18 cellular contexts compared by ENCODE assay signal in the genomic region with DNA sequence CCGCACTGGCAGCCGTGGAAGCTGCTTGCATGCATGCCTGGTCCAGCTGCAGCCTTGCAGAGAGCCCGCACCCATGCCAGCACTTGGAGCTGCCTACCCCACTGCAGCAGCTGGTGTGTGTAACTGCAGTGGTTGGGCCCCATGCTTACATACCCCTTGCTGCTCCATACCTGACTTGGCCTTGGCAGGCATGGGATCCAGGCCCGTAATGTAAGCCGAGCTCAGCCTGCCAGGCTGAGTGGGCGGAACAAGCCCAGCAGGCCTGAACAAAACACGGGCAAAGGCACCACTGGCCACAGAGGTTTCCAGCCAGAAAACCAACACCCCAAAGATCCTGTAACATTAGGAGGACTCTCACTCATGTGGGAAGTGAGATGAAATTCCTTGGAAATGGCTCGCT. TPM values are rescaled to one million over a fixed set of nuclear protein-coding genes. Genes with fewer than 3 reads are reported as not detected.
A peak's percentile ranks its signal among the peaks of the same experiment; 100 is the strongest.
DNase-seq lines count a peak whose midpoint lies in the region; ATAC-seq, FAIRE-seq and TF ChIP-seq lines count a peak whose summit lies in the region.
"Had no signal": no experiment of that assay in that cellular context is flagged by ENCODE, and none has a peak within 500 bp of the region (broad histone marks: within the 10 kb centered on the region; RNA-seq: fewer than 3 reads in every experiment).

No MANE protein-coding gene starts in this region.

- no peak for TF ChIP-seq EP300 in HepG2 (IDR thresholded peaks at IDR 0.05; ENCODE audit: low read depth in 2 of 2, low read length in 2 of 2)
- TF ChIP-seq EP300 in HepG2 (CRISPR knock-in tag; IDR thresholded peaks at IDR 0.05; ENCODE audit: borderline replicate concordance): no peak

- peak overlapping the region; percentile 14 for H3K27ac Mint-ChIP-seq in T-helper 17 cell
- peak overlapping the region; percentile 48 for H3K27ac Mint-ChIP-seq in glutamatergic neuron (ENCODE audit: unreplicated experiment)
- peak overlapping the region; percentile 56 for H3K27ac Mint-ChIP-seq in stimulated activated effector memory CD8-positive, alpha-beta T cell treated with anti-CD3 and anti-CD28 coated beads, Interleukin-12 subunit alpha, Interleukin-12 subunit beta, amount 100 ng/mL, for 72 hours
- H3K27ac Mint-ChIP-seq: CD8-positive, alpha-beta T cell had no signal

- H3K27me3 Mint-ChIP-seq in T-helper 17 cell (no peaks in the 10 kb centered on the region), glutamatergic neuron (ENCODE audit: unreplicated experiment) (peaks cover 2% of the 10 kb centered on the region)

- WGBS in HepG2 (ENCODE audit: low lambda C conversion rate): 95% methylated on average over 7 of the region's 8 CpGs

- peaks cover 11% of the 10 kb centered on the region for H3K4me1 Mint-ChIP-seq in T-helper 17 cell
- peaks cover 6% of the 10 kb centered on the region for H3K4me1 Mint-ChIP-seq in glutamatergic neuron (ENCODE audit: low read depth, unreplicated experiment)
- no peaks in the 10 kb centered on the region for H3K4me1 Mint-ChIP-seq in stimulated activated effector memory CD8-positive, alpha-beta T cell treated with anti-CD3 and anti-CD28 coated beads, Interleukin-12 subunit alpha, Interleukin-12 subunit beta, amount 100 ng/mL, for 72 hours

- H4K20me1 ChIP-seq in HepG2 (ENCODE audit: insufficient read depth, low read length): no peaks in the 10 kb centered on the region

- TF ChIP-seq CTCF in glutamatergic neuron (IDR thresholded peaks at IDR 0.05; ENCODE audit: partially characterized antibody, unreplicated experiment) (no peak), HepG2 (CRISPR knock-in tag; IDR thresholded peaks at IDR 0.05) (no peak)

- H3K9ac ChIP-seq in HepG2 (ENCODE audit: insufficient read depth, low read depth, low read length): no peak overlapping the region
- H3K9ac ChIP-seq: SK-N-SH had no signal

- peaks cover 10% of the 10 kb centered on the region; the same call in 1 of the 2 replicates for H3K4me1 ChIP-seq in HepG2 (ENCODE audit: insufficient read depth, low read length)

- in situ Hi-C loops in HepG2 (cut with HindIII; ENCODE audit: extremely low pct_ligation_motif_present, low pct_unique_long_range_greater_than_20kb): no loop called here

- H3K9me3 Mint-ChIP-seq in glutamatergic neuron (ENCODE audit: unreplicated experiment): peaks cover 2% of the 10 kb centered on the region
- no peaks in the 10 kb centered on the region for H3K9me3 Mint-ChIP-seq in stimulated activated effector memory CD8-positive, alpha-beta T cell treated with anti-CD3 and anti-CD28 coated beads, Interleukin-12 subunit alpha, Interleukin-12 subunit beta, amount 100 ng/mL, for 72 hours
- H3K9me3 Mint-ChIP-seq: CD8-positive, alpha-beta T cell had no signal

- intact Hi-C loops in HepG2 (cut with micrococcal nuclease; ENCODE audit: unreplicated experiment): no loop called here

- POLR2A ChIA-PET in HepG2 (lab: Yijun Ruan, JAX): no interaction called here

- FAIRE-seq in HepG2 (lab: Jason Lieb, UNC): no peak

- CTCF ChIA-PET in HepG2 (lab: Yijun Ruan, JAX; ENCODE audit: low intra/inter-chr PET ratio, low total read pairs): no interaction called here

- DNase-seq in LHCN-M2 (ENCODE audit: low read depth) (peak; percentile 38), T-helper 17 cell (no peak), glutamatergic neuron (no peak), HepG2 (ENCODE audit: low spot score) (no peak), NCI-H510A treated with DMSO at 0.1 percent for 48 hours (lab: John Stamatoyannopoulos, UW) (no peak)
- no peak for DNase-seq in stimulated activated effector memory CD8-positive, alpha-beta T cell treated with anti-CD3 and anti-CD28 coated beads, Interleukin-12 subunit alpha, Interleukin-12 subunit beta, amount 100 ng/mL, for 72 hours (ENCODE audit: low spot score in 2 of 2)
- DNase-seq: CD8-positive, alpha-beta T cell; H7; NCI-H1436; NCI-H2029 treated with DMSO at 0.1 percent for 48 hours; NCI-H2227 treated with DMSO at 0.1 percent for 48 hours; NCI-H69; PC-9; Right ventricle myocardium superior; SK-N-SH had no signal

- TF ChIP-seq POLR2A in HepG2 (IDR thresholded peaks at IDR 0.05; ENCODE audit: insufficient read depth in 1 of 2, low read depth in 2 of 2, low read length in 2 of 2): no peak

- no peak overlapping the region for H3K4me3 ChIP-seq in HepG2 (replicated peaks in 1 of 3; ENCODE audit: insufficient read depth in 1 of 3, low read depth in 2 of 3, low read length in 3 of 3)
- H3K4me3 ChIP-seq: PC-9 had no signal

- no peak overlapping the region for H2AFZ ChIP-seq in HepG2 (ENCODE audit: low read length)
- H2AFZ ChIP-seq: PC-9 had no signal

- H3K27ac ChIP-seq in HepG2 (ENCODE audit: extremely low read length, insufficient read depth, low read length): no peak overlapping the region
- H3K27ac ChIP-seq: PC-9 had no signal

- ATAC-seq in T-helper 17 cell (no peak), GM21423 (IDR thresholded peaks at IDR 0.05; ENCODE audit: unreplicated experiment) (no peak), HepG2 (no peak)
- no peak for ATAC-seq in stimulated activated effector memory CD8-positive, alpha-beta T cell treated with anti-CD3 and anti-CD28 coated beads, Interleukin-12 subunit alpha, Interleukin-12 subunit beta, amount 100 ng/mL, for 72 hours
- ATAC-seq: CD8-positive, alpha-beta T cell had no signal

- H3K4me2 ChIP-seq in HepG2 (ENCODE audit: low read depth, low read length): no peak overlapping the region
- H3K4me2 ChIP-seq: PC-9, SK-N-SH had no signal

- TF ChIP-seq RAD21 in HepG2 (CRISPR knock-in tag; IDR thresholded peaks at IDR 0.05): no peak

- H3K4me3 Mint-ChIP-seq in T-helper 17 cell: no peak overlapping the region
- H3K4me3 Mint-ChIP-seq in glutamatergic neuron (ENCODE audit: unreplicated experiment): no peak overlapping the region
- H3K4me3 Mint-ChIP-seq in stimulated activated effector memory CD8-positive, alpha-beta T cell treated with anti-CD3 and anti-CD28 coated beads, Interleukin-12 subunit alpha, Interleukin-12 subunit beta, amount 100 ng/mL, for 72 hours: no peak overlapping the region
- H3K4me3 Mint-ChIP-seq: CD8-positive, alpha-beta T cell had no signal

- no TSS peak for BruUV-seq in HepG2 (replicated peaks; lab: Mats Ljungman, UMichigan)

- H3K36me3 Mint-ChIP-seq in T-helper 17 cell (ENCODE audit: low read depth) (no peaks in the 10 kb centered on the region), glutamatergic neuron (ENCODE audit: unreplicated experiment) (peaks cover 5% of the 10 kb centered on the region)
- peaks cover 37% of the 10 kb centered on the region for H3K36me3 Mint-ChIP-seq in stimulated activated effector memory CD8-positive, alpha-beta T cell treated with anti-CD3 and anti-CD28 coated beads, Interleukin-12 subunit alpha, Interleukin-12 subunit beta, amount 100 ng/mL, for 72 hours

- H3K27me3 ChIP-seq in HepG2 (ENCODE audit: control insufficient read depth in 1 of 2, insufficient read depth in 2 of 2, low read length in 2 of 2): no peaks in the 10 kb centered on the region

- no peaks in the 10 kb centered on the region for H3K9me3 ChIP-seq in T-helper 17 cell (ENCODE audit: control insufficient read depth, low read length, poor library complexity, severe bottlenecking)
- H3K9me3 ChIP-seq in HepG2 (ENCODE audit: low read length): no peaks in the 10 kb centered on the region
- H3K9me3 ChIP-seq: SK-N-SH had no signal

- no peaks in the 10 kb centered on the region for H3K79me2 ChIP-seq in HepG2 (ENCODE audit: insufficient read depth, low read length)

- peaks cover 3 to 20% of the 10 kb centered on the region in 2 experiments; a peak in 4 of 5 replicates for H3K36me3 ChIP-seq in HepG2 (replicated peaks in 1 of 2; ENCODE audit: control insufficient read depth in 1 of 2, insufficient read depth in 2 of 2, low read length in 2 of 2)

RNA-seq across cellular contexts. Expression of gene SLC6A20, which starts 48.3 kb away (rescaled TPM):
- total RNA-seq in LHCN-M2 (2014; rRNA removed) (not detected in 2 replicates), T-helper 17 cell (under 1 TPM in 1 of 2 donors, not detected in 1; 0.23 TPM), glutamatergic neuron (ENCODE audit: unreplicated experiment) (not detected), HepG2 (2016; rRNA removed; fragmentation: Illumina TruSeq; extraction: Trizol) (not detected in 2 replicates)
- not detected for polyA plus RNA-seq in LHCN-M2 (2012)
- not detected in 2 replicates for total RNA-seq in HepG2 (2016; cell fraction: cytosol; rRNA removed; fragmentation: Illumina TruSeq; extraction: Trizol; ENCODE audit: low read depth)
- not detected in 2 replicates for total RNA-seq in HepG2 (2016; cell fraction: insoluble cytoplasmic fraction; rRNA removed; fragmentation: Illumina TruSeq; extraction: Trizol)
- total RNA-seq in HepG2 (2016; cell fraction: membrane; rRNA removed; fragmentation: Illumina TruSeq; extraction: Trizol): not detected in 2 replicates
- total RNA-seq in HepG2 (2016; cell fraction: nucleus; rRNA removed; fragmentation: Illumina TruSeq; extraction: Trizol): not detected in 2 replicates
- 0.04 TPM in 1 of 2 replicates, not detected in the other for polyA plus RNA-seq in HepG2 (2011; rRNA removed)
- polyA plus RNA-seq in HepG2 (2011; cell fraction: cytosol; rRNA removed): not detected in 2 replicates
- not detected in 2 replicates for polyA plus RNA-seq in HepG2 (2011; cell fraction: nucleus; rRNA removed)
- polyA plus RNA-seq in HepG2 (2012): not detected in 2 replicates
- polyA plus RNA-seq in HepG2 (2016; cell fraction: cytosol; fragmentation: Illumina TruSeq; extraction: Trizol; ENCODE audit: low read depth): not detected in 2 replicates
- polyA plus RNA-seq in HepG2 (2016; cell fraction: insoluble cytoplasmic fraction; fragmentation: Illumina TruSeq; extraction: Trizol; ENCODE audit: low read depth): not detected in 2 replicates
- polyA plus RNA-seq in HepG2 (2016; cell fraction: membrane; fragmentation: Illumina TruSeq; extraction: Trizol; ENCODE audit: low read depth): not detected in 2 replicates
- polyA plus RNA-seq in HepG2 (2016; cell fraction: nucleus; fragmentation: Illumina TruSeq; extraction: Trizol; ENCODE audit: insufficient read depth, low read depth): not detected in 2 replicates
- not detected in 2 replicates for polyA minus RNA-seq in HepG2 (2011; rRNA and poly(A)+ RNA removed; ENCODE audit: low replicate concordance)
- polyA minus RNA-seq in HepG2 (2011; cell fraction: cytosol; rRNA and poly(A)+ RNA removed): not detected in 2 replicates
- polyA minus RNA-seq in HepG2 (2011; cell fraction: nucleus; rRNA and poly(A)+ RNA removed): not detected in 2 replicates
- total RNA-seq: Daoy, PC-9, Right ventricle myocardium superior had no signal
- polyA plus RNA-seq: BJ, SK-N-SH had no signal

RNA-seq across cellular contexts. Expression of gene SACM1L, which starts 58.9 kb away (rescaled TPM):
- 64.5 and 71.3 TPM in 2 replicates for total RNA-seq in LHCN-M2 (2014; rRNA removed)
- polyA plus RNA-seq in LHCN-M2 (2012): 17.1 TPM
- total RNA-seq in T-helper 17 cell: 10 to 100 TPM; 61.0 to 62.5 TPM
- total RNA-seq in glutamatergic neuron (ENCODE audit: unreplicated experiment): 59.2 TPM
- total RNA-seq in HepG2 (2016; rRNA removed; fragmentation: Illumina TruSeq; extraction: Trizol): 27.8 and 37.4 TPM in 2 replicates
- 4.8 and 5.9 TPM in 2 replicates for total RNA-seq in HepG2 (2016; cell fraction: cytosol; rRNA removed; fragmentation: Illumina TruSeq; extraction: Trizol; ENCODE audit: low read depth)
- 27.1 and 39.1 TPM in 2 replicates for total RNA-seq in HepG2 (2016; cell fraction: insoluble cytoplasmic fraction; rRNA removed; fragmentation: Illumina TruSeq; extraction: Trizol)
- total RNA-seq in HepG2 (2016; cell fraction: membrane; rRNA removed; fragmentation: Illumina TruSeq; extraction: Trizol): 9.6 and 11.6 TPM in 2 replicates
- total RNA-seq in HepG2 (2016; cell fraction: nucleus; rRNA removed; fragmentation: Illumina TruSeq; extraction: Trizol): 42.5 and 44.3 TPM in 2 replicates
- polyA plus RNA-seq in HepG2 (2011; rRNA removed): 12.0 and 15.1 TPM in 2 replicates
- 3.8 and 6.6 TPM in 2 replicates for polyA plus RNA-seq in HepG2 (2011; cell fraction: cytosol; rRNA removed)
- polyA plus RNA-seq in HepG2 (2011; cell fraction: nucleus; rRNA removed): 12.4 and 14.3 TPM in 2 replicates
- 16.5 and 20.6 TPM in 2 replicates for polyA plus RNA-seq in HepG2 (2012)
- polyA plus RNA-seq in HepG2 (2016; cell fraction: cytosol; fragmentation: Illumina TruSeq; extraction: Trizol; ENCODE audit: low read depth): 1.5 and 1.7 TPM in 2 replicates
- polyA plus RNA-seq in HepG2 (2016; cell fraction: insoluble cytoplasmic fraction; fragmentation: Illumina TruSeq; extraction: Trizol; ENCODE audit: low read depth): 32.9 and 37.8 TPM in 2 replicates
- polyA plus RNA-seq in HepG2 (2016; cell fraction: membrane; fragmentation: Illumina TruSeq; extraction: Trizol; ENCODE audit: low read depth): 4.5 and 5.1 TPM in 2 replicates
- polyA plus RNA-seq in HepG2 (2016; cell fraction: nucleus; fragmentation: Illumina TruSeq; extraction: Trizol; ENCODE audit: insufficient read depth, low read depth): 52.6 and 65.8 TPM in 2 replicates
- polyA minus RNA-seq in HepG2 (2011; rRNA and poly(A)+ RNA removed; ENCODE audit: low replicate concordance): 11.2 and 34.4 TPM in 2 replicates
- 13.3 and 19.4 TPM in 2 replicates for polyA minus RNA-seq in HepG2 (2011; cell fraction: cytosol; rRNA and poly(A)+ RNA removed)
- 57.6 and 62.6 TPM in 2 replicates for polyA minus RNA-seq in HepG2 (2011; cell fraction: nucleus; rRNA and poly(A)+ RNA removed)
